ENCODE assay signal across 17 cellular contexts in the genomic region with DNA sequence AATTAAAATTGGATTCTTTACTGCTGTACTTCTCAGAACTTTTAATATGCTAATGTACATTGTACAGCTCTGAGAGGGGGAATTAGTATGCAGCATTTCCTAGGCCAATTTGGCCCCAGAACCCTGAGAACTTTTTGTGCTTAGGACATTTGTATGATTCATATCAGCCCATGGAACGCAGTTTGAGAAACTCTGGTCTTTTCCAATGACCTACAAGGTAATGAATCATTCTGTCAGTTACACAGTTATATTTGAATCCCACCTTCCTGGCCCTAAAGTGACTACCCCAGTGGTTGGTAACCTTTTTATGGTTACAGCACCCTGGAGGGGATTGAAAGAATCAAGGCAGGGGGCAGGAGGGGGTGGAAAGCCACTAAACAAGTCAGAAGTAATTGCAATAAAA. TPM values are rescaled to one million over a fixed set of nuclear protein-coding genes. Genes with fewer than 3 reads are reported as not detected.
DNase-seq lines count a peak whose midpoint lies in the region; ATAC-seq and TF ChIP-seq lines count a peak whose summit lies in the region.
"Had no signal": no experiment of that assay in that cellular context is flagged by ENCODE, and none has a peak within 500 bp of the region (broad histone marks: within the 10 kb centered on the region; RNA-seq: fewer than 3 reads in every experiment).

No MANE protein-coding gene starts in this region.

- no peak overlapping the region for H3K23ac ChIP-seq in mesenchymal stem cell (ENCODE audit: low read length in 2 of 2)

- ATAC-seq in lower lobe of right lung (no peak), HG03469 (IDR thresholded peaks at IDR 0.05; ENCODE audit: unreplicated experiment) (no peak), GM21528 (IDR thresholded peaks at IDR 0.05; ENCODE audit: low FRiP score, unreplicated experiment) (no peak)
- ATAC-seq: T-cell had no signal

- no peak overlapping the region for H2BK5ac ChIP-seq in mesenchymal stem cell (ENCODE audit: low read depth, low read length, poor library complexity, severe bottlenecking)

- H3K9me3 ChIP-seq in mesenchymal stem cell (ENCODE audit: control insufficient read depth, low read length), result peaks cover 11% of the 10 kb centered on the region
- H3K9me3 ChIP-seq in lower lobe of right lung, result peaks cover 9% of the 10 kb centered on the region

- H3K4me3 ChIP-seq in AG09309 (ENCODE audit: control insufficient read depth, low read depth, low read length), result no peak overlapping the region
- no peak overlapping the region for H3K4me3 ChIP-seq in choroid plexus epithelial cell (ENCODE audit: low read depth, low read length)
- no peak overlapping the region for H3K4me3 ChIP-seq in mesenchymal stem cell (ENCODE audit: insufficient read depth in 1 of 2, low read depth in 1 of 2, low read length in 2 of 2)
- no peak overlapping the region for H3K4me3 ChIP-seq in lower lobe of right lung
- H3K4me3 ChIP-seq: BLaER1, PC-9 had no signal

- H3K36me3 ChIP-seq in mesenchymal stem cell (ENCODE audit: control insufficient read depth in 1 of 2, insufficient read depth in 2 of 2, low read depth in 1 of 2, low read length in 2 of 2) (no peaks in the 10 kb centered on the region), lower lobe of right lung (no peaks in the 10 kb centered on the region)
- H3K36me3 ChIP-seq: BLaER1 had no signal

- H3K4ac ChIP-seq in mesenchymal stem cell (ENCODE audit: low read depth in 1 of 2, low read length in 2 of 2), result no peak overlapping the region

- no peak overlapping the region for H3K4me2 ChIP-seq in mesenchymal stem cell (ENCODE audit: low read length, poor library complexity, severe bottlenecking)
- H3K4me2 ChIP-seq: BLaER1, PC-9 had no signal

- H3K18ac ChIP-seq in mesenchymal stem cell (ENCODE audit: low read depth in 1 of 2, low read length in 2 of 2), result no peak overlapping the region

- H2BK120ac ChIP-seq in mesenchymal stem cell (ENCODE audit: low read depth, low read length), result no peak overlapping the region

- intact Hi-C loops in posterior cingulate gyrus (cut with DNase I), result no loop called here
- intact Hi-C loops in lower lobe of right lung (cut with DNase I), result no loop called here

- H3K79me1 ChIP-seq in mesenchymal stem cell (replicated peaks; ENCODE audit: low read length, poor library complexity, severe bottlenecking), result no peaks in the 10 kb centered on the region

- H2BK12ac ChIP-seq in mesenchymal stem cell (ENCODE audit: low read length in 2 of 2), result no peak overlapping the region

- peak; percentile 47 for DNase-seq in AG09309 (ENCODE audit: low read depth)
- peak; percentile 83 for DNase-seq in LHCN-M2 (ENCODE audit: low read depth)
- DNase-seq in choroid plexus epithelial cell (ENCODE audit: low read depth), result peak; percentile 92
- peak; percentile 22 for DNase-seq in mesenchymal stem cell
- no peak for DNase-seq in posterior cingulate gyrus
- DNase-seq in lower lobe of right lung, result no peak
- DNase-seq: activated CD4-positive, alpha-beta T cell treated with anti-CD3 and anti-CD28 coated beads for 4 hours; activated effector memory CD4-positive, alpha-beta T cell treated with Interleukin-2 at 50 U/mL for 16 hours; hippocampal formation; occipital lobe; T-cell had no signal

- 33% methylated on average over 1 of the region's 1 CpG for WGBS in mesenchymal stem cell

- H2AK5ac ChIP-seq in mesenchymal stem cell (ENCODE audit: low read length, severe bottlenecking), result no peak overlapping the region

- H4K8ac ChIP-seq in mesenchymal stem cell (ENCODE audit: low read length), result no peak overlapping the region

- H3K9ac ChIP-seq in mesenchymal stem cell (ENCODE audit: low read length), result no peak overlapping the region
- H3K9ac ChIP-seq: BLaER1 had no signal

- H2BK15ac ChIP-seq in mesenchymal stem cell (ENCODE audit: low read depth, poor library complexity, severe bottlenecking), result no peak overlapping the region

- no peaks in the 10 kb centered on the region for H3K27me3 ChIP-seq in mesenchymal stem cell (ENCODE audit: control insufficient read depth in 1 of 2, insufficient read depth in 1 of 2, low read length in 2 of 2)
- H3K27me3 ChIP-seq in lower lobe of right lung (ENCODE audit: low read depth), result no peaks in the 10 kb centered on the region
- H3K27me3 ChIP-seq: BLaER1 had no signal

- H2AFZ ChIP-seq in mesenchymal stem cell (ENCODE audit: low read depth, low read length), result no peak overlapping the region
- H2AFZ ChIP-seq: PC-9 had no signal

- no peaks in the 10 kb centered on the region for H3K4me1 ChIP-seq in mesenchymal stem cell (ENCODE audit: control insufficient read depth, insufficient read depth, low read depth, low read length)
- H3K4me1 ChIP-seq in lower lobe of right lung, result no peaks in the 10 kb centered on the region

- no peak overlapping the region for H4K91ac ChIP-seq in mesenchymal stem cell (ENCODE audit: low read length)

- no peak for TF ChIP-seq CTCF in AG09309 (IDR thresholded peaks at IDR 0.05; ENCODE audit: control insufficient read depth, insufficient read depth, low read depth, low read length, missing control alignments)
- no peak for TF ChIP-seq CTCF in choroid plexus epithelial cell (conservative IDR thresholded peaks at IDR 0.05; ENCODE audit: low read depth, low read length)
- TF ChIP-seq CTCF in lower lobe of right lung (IDR thresholded peaks at IDR 0.05), result no peak

- no peak overlapping the region for H3K27ac ChIP-seq in mesenchymal stem cell (ENCODE audit: low read length, poor library complexity, severe bottlenecking)
- no peak overlapping the region for H3K27ac ChIP-seq in lower lobe of right lung
- H3K27ac ChIP-seq: BLaER1 had no signal

- no peak overlapping the region for H3K14ac ChIP-seq in mesenchymal stem cell (ENCODE audit: low read length in 2 of 2)

RNA-seq across cellular contexts. Expression of a gene that starts 25.6 kb away (rescaled TPM):
- total RNA-seq in LHCN-M2 (2014; rRNA removed), result not detected in 2 replicates
- not detected for polyA plus RNA-seq in LHCN-M2 (2012)
- polyA plus RNA-seq in mesenchymal stem cell (2013, experiment 1 of 2), result not detected
- polyA plus RNA-seq in mesenchymal stem cell (2013, experiment 2 of 2), result not detected
- 0.95 TPM for total RNA-seq in lower lobe of right lung
- total RNA-seq: dermis microvascular lymphatic vessel endothelial cell, lung microvascular endothelial cell, T-cell had no signal

Comparison
In these comparisons a context has a peak if more than half of its experiments do, and no peak if none do; other contexts are left out.
1. DNase-seq: peak in AG09309 (single experiment), LHCN-M2 (single experiment), choroid plexus epithelial cell (single experiment) and mesenchymal stem cell (single experiment); none in posterior cingulate gyrus (0 of 10) and lower lobe of right lung (single experiment).